Comparison of ENCODE assay signal across 24 cellular contexts in genomic region chrX:27953161-27953560, GRCh38. TPM values are rescaled to one million over a fixed set of nuclear protein-coding genes. Genes with fewer than 3 reads are reported as not detected.
"Had no signal": no experiment of that assay in that cellular context is flagged by ENCODE, and none has a peak within 500 bp of the region (broad histone marks: within the 10 kb centered on the region; RNA-seq: fewer than 3 reads in every experiment).

No MANE protein-coding gene starts in this region.

- H3K27me3 ChIP-seq: esophagus squamous epithelium, pancreas, stomach, transverse colon had no signal

- H3K27ac ChIP-seq: esophagus squamous epithelium, left ventricle myocardium inferior, lower lobe of right lung, pancreas, stomach, thoracic aorta, transverse colon had no signal

- H3K4me1 ChIP-seq: esophagus squamous epithelium, left ventricle myocardium inferior, lower lobe of right lung, pancreas, stomach, transverse colon had no signal

- H3K4me3 ChIP-seq: esophagus squamous epithelium, left ventricle myocardium inferior, lower lobe of right lung, pancreas, stomach, thoracic aorta, transverse colon had no signal

- H3K36me3 ChIP-seq: esophagus squamous epithelium, left ventricle myocardium inferior, lower lobe of right lung, pancreas, stomach, thoracic aorta, transverse colon had no signal

- H3K9me3 ChIP-seq: esophagus squamous epithelium, left ventricle myocardium inferior, lower lobe of right lung, pancreas, stomach, thoracic aorta, transverse colon had no signal

- DNase-seq: dermis blood vessel endothelial cell; esophagus squamous epithelium; foreskin fibroblast; immature natural killer cell; kidney; left cardiac atrium; left ventricle myocardium inferior; lower lobe of right lung; mesenchymal stem cell; midbrain; occipital lobe; pancreas; right cardiac atrium; small intestine; stimulated activated CD4-positive, alpha-beta T cell treated with anti-CD3 and anti-CD28 coated beads, Interleukin-12 subunit alpha, Interleukin-12 subunit beta, amount 100 ng/mL, for 4 hours; stimulated activated naive CD4-positive, alpha-beta T cell; stomach; substantia nigra; transverse colon had no signal

RNA-seq across cellular contexts. Expression of gene DCAF8L1, which starts 28.1 kb away (rescaled TPM):
- total RNA-seq: dermis blood vessel endothelial cell; epithelial cell of proximal tubule; esophagus squamous epithelium; kidney; left cardiac atrium; left ventricle myocardium inferior; lower lobe of right lung; natural killer cell treated with Interleukin-12 subunit alpha and Interleukin-12 subunit beta and Interleukin-15 and Interleukin-18, amount 100 ng/mL, for 72 hours; occipital lobe; pancreas; progenitor cell of endocrine pancreas; right cardiac atrium; stomach; thoracic aorta; transverse colon; ureter had no signal
- polyA plus RNA-seq: immature natural killer cell, pancreas, right cardiac atrium, small intestine, stomach had no signal
